Comparison of ENCODE assay signal across 10 cellular contexts in genomic region chr2:85017436-85018048, GRCh38. TPM values are rescaled to one million over a fixed set of nuclear protein-coding genes. Genes with fewer than 3 reads are reported as not detected.
DNase-seq lines count a peak whose midpoint lies in the region; ATAC-seq and TF ChIP-seq lines count a peak whose summit lies in the region.
"Had no signal": no experiment of that assay in that cellular context is flagged by ENCODE, and none has a peak within 500 bp of the region (broad histone marks: within the 10 kb centered on the region; RNA-seq: fewer than 3 reads in every experiment).

No MANE protein-coding gene starts in this region.

- TF ChIP-seq POLR2A in esophagus muscularis mucosa (IDR thresholded peaks at IDR 0.05; ENCODE audit: low read depth) = no peak

- ATAC-seq in stimulated activated memory B cell treated with anti-CD40 and anti-IgM and Interleukin-4, amounts not matched to agents 10 μg/mL and 1 μg/mL and 100 μg/mL, for 72 hours = no peak

- H3K4me3 ChIP-seq in esophagus muscularis mucosa = no peak overlapping the region

- H3K9me3 ChIP-seq in esophagus muscularis mucosa = no peaks in the 10 kb centered on the region

- no peak for DNase-seq in activated naive CD8-positive, alpha-beta T cell treated with anti-CD3 and anti-CD28 coated beads for 36 hours
- peak; percentile 27 for DNase-seq in RKO (ENCODE audit: low spot score)
- no peak for DNase-seq in esophagus muscularis mucosa (ENCODE audit: extremely low spot score)
- DNase-seq in anterior cingulate cortex (lab: John Stamatoyannopoulos, UW) = no peak
- DNase-seq in GM19238 (ENCODE audit: insufficient read length, low spot score) = no peak
- DNase-seq in NCI-H2227 (lab: John Stamatoyannopoulos, UW; ENCODE audit: unreplicated experiment) = no peak
- DNase-seq: activated gamma-delta T cell, NCI-H1092 treated with DMSO at 0.1 percent for 48 hours had no signal

- H3K4me1 ChIP-seq in esophagus muscularis mucosa = peaks cover 40 to 68% (median 62%) of the 10 kb centered on the region in 4 donors

- no peak for TF ChIP-seq EP300 in esophagus muscularis mucosa (IDR thresholded peaks at IDR 0.05)

- peak overlapping the region in 1 of 4 donors; percentile 46 for H3K27ac ChIP-seq in esophagus muscularis mucosa (replicated peaks in 1 of 4)

- H3K27me3 ChIP-seq in esophagus muscularis mucosa = no peaks in the 10 kb centered on the region

- peak overlapping the region; percentile 34 for H3K27ac Mint-ChIP-seq in activated naive CD8-positive, alpha-beta T cell
- no peak overlapping the region for H3K27ac Mint-ChIP-seq in activated naive CD8-positive, alpha-beta T cell treated with anti-CD3 and anti-CD28 coated beads for 36 hours
- peak overlapping the region; percentile 44 for H3K27ac Mint-ChIP-seq in stimulated activated memory B cell treated with anti-CD40 and anti-IgM and Interleukin-4, amounts not matched to agents 10 μg/mL and 1 μg/mL and 100 μg/mL, for 72 hours

- peak in 2 of 3 experiments; percentile 40 to 43 for TF ChIP-seq CTCF in esophagus muscularis mucosa (IDR thresholded peaks at IDR 0.05)

- peaks cover 67% of the 10 kb centered on the region for H3K4me1 Mint-ChIP-seq in activated naive CD8-positive, alpha-beta T cell (ENCODE audit: low read depth)
- H3K4me1 Mint-ChIP-seq in activated naive CD8-positive, alpha-beta T cell treated with anti-CD3 and anti-CD28 coated beads for 36 hours = peaks cover 56% of the 10 kb centered on the region
- peaks cover 68% of the 10 kb centered on the region for H3K4me1 Mint-ChIP-seq in stimulated activated memory B cell treated with anti-CD40 and anti-IgM and Interleukin-4, amounts not matched to agents 10 μg/mL and 1 μg/mL and 100 μg/mL, for 72 hours

- H3K36me3 ChIP-seq in esophagus muscularis mucosa = no peaks in the 10 kb centered on the region

- H3K9me3 Mint-ChIP-seq in activated naive CD8-positive, alpha-beta T cell (ENCODE audit: low read depth) = no peaks in the 10 kb centered on the region
- no peaks in the 10 kb centered on the region for H3K9me3 Mint-ChIP-seq in activated naive CD8-positive, alpha-beta T cell treated with anti-CD3 and anti-CD28 coated beads for 36 hours
- H3K9me3 Mint-ChIP-seq in stimulated activated memory B cell treated with anti-CD40 and anti-IgM and Interleukin-4, amounts not matched to agents 10 μg/mL and 1 μg/mL and 100 μg/mL, for 72 hours = no peaks in the 10 kb centered on the region

- H3K4me3 Mint-ChIP-seq in activated naive CD8-positive, alpha-beta T cell = no peak overlapping the region
- no peak overlapping the region for H3K4me3 Mint-ChIP-seq in activated naive CD8-positive, alpha-beta T cell treated with anti-CD3 and anti-CD28 coated beads for 36 hours
- no peak overlapping the region for H3K4me3 Mint-ChIP-seq in stimulated activated memory B cell treated with anti-CD40 and anti-IgM and Interleukin-4, amounts not matched to agents 10 μg/mL and 1 μg/mL and 100 μg/mL, for 72 hours

- H3K27me3 Mint-ChIP-seq in activated naive CD8-positive, alpha-beta T cell = no peaks in the 10 kb centered on the region
- no peaks in the 10 kb centered on the region for H3K27me3 Mint-ChIP-seq in activated naive CD8-positive, alpha-beta T cell treated with anti-CD3 and anti-CD28 coated beads for 36 hours
- no peaks in the 10 kb centered on the region for H3K27me3 Mint-ChIP-seq in stimulated activated memory B cell treated with anti-CD40 and anti-IgM and Interleukin-4, amounts not matched to agents 10 μg/mL and 1 μg/mL and 100 μg/mL, for 72 hours

- intact Hi-C loops in esophagus muscularis mucosa (cut with DNase I) = no loop called here

- 27% methylated on average over 5 of the region's 5 CpGs for WGBS in esophagus muscularis mucosa

- H3K36me3 Mint-ChIP-seq in activated naive CD8-positive, alpha-beta T cell = peaks cover 3% of the 10 kb centered on the region
- H3K36me3 Mint-ChIP-seq in activated naive CD8-positive, alpha-beta T cell treated with anti-CD3 and anti-CD28 coated beads for 36 hours = peaks cover 19% of the 10 kb centered on the region
- H3K36me3 Mint-ChIP-seq in stimulated activated memory B cell treated with anti-CD40 and anti-IgM and Interleukin-4, amounts not matched to agents 10 μg/mL and 1 μg/mL and 100 μg/mL, for 72 hours = peaks cover 17% of the 10 kb centered on the region

RNA-seq across cellular contexts. Expression of gene KCMF1, which starts 46.6 kb away (rescaled TPM):
- total RNA-seq in activated naive CD8-positive, alpha-beta T cell treated with anti-CD3 and anti-CD28 coated beads for 36 hours = 100 to 1,000 TPM; 101 to 111 TPM
- total RNA-seq in esophagus muscularis mucosa = 10 to 100 TPM; 48.0 to 73.1 (median 65.4) TPM
